ENCODE assay signal across 12 cellular contexts in the genomic region with DNA sequence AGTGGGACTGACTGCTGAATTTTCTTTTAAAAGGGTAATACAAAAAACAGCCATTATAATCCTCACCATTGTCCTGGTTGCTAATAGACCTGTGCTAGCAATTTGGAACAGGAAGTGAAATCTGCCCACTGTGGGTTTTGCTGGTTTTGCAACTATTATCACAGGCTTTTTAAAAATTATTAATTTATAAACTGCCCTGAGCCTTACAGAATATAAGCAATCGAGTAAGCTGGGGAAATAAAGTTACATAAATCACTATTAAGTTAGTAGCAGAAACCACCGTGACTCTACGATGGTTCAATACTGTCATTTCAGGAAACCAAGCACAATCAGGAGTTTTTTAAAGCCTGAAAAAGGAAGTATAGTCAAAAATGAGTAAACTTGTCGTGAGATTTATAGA.
DNase-seq lines count a peak whose midpoint lies in the region; ATAC-seq and TF ChIP-seq lines count a peak whose summit lies in the region.
"Had no signal": no experiment of that assay in that cellular context is flagged by ENCODE, and none has a peak within 500 bp of the region (broad histone marks: within the 10 kb centered on the region; RNA-seq: fewer than 3 reads in every experiment).

No MANE protein-coding gene starts in this region.

- no peak overlapping the region for H3K4me2 ChIP-seq in osteoblast (ENCODE audit: insufficient read depth, low read length)

- no peaks in the 10 kb centered on the region for H4K20me1 ChIP-seq in osteoblast (ENCODE audit: insufficient read depth, low read length)

- H3K36me3 ChIP-seq in SK-N-MC (ENCODE audit: insufficient read depth, low read length) (no peaks in the 10 kb centered on the region), osteoblast (ENCODE audit: insufficient read depth, low read length) (no peaks in the 10 kb centered on the region)
- H3K36me3 ChIP-seq: colonic mucosa had no signal

- no peak overlapping the region for H2AFZ ChIP-seq in osteoblast (ENCODE audit: low read length)

- no peak for TF ChIP-seq CTCF in osteoblast (IDR thresholded peaks at IDR 0.05; ENCODE audit: extremely low read depth, low read depth, low read length)

- no peaks in the 10 kb centered on the region for H3K27me3 ChIP-seq in osteoblast (ENCODE audit: insufficient read depth, low read length)
- H3K27me3 ChIP-seq: colonic mucosa had no signal

- no peaks in the 10 kb centered on the region for H3K4me1 ChIP-seq in osteoblast (ENCODE audit: insufficient read depth, low read length)
- H3K4me1 ChIP-seq: colonic mucosa had no signal

- ATAC-seq in GM18520 (IDR thresholded peaks at IDR 0.05; ENCODE audit: unreplicated experiment) (peak; percentile 66), GM21529 (IDR thresholded peaks at IDR 0.05; ENCODE audit: unreplicated experiment) (peak; percentile 89), HG03135 (IDR thresholded peaks at IDR 0.05; ENCODE audit: unreplicated experiment) (peak; percentile 94)
- ATAC-seq: CD8-positive, alpha-beta T cell had no signal

- H3K27ac ChIP-seq in SK-N-MC = peak overlapping the region; percentile 67; the same call in 1 of the 2 replicates
- H3K27ac ChIP-seq in osteoblast (ENCODE audit: low read depth, low read length) = no peak overlapping the region
- H3K27ac ChIP-seq: colonic mucosa had no signal

- H3K9me3 ChIP-seq in SK-N-MC (ENCODE audit: low read depth, low read length) (no peaks in the 10 kb centered on the region), osteoblast (ENCODE audit: low read depth, low read length) (no peaks in the 10 kb centered on the region)
- H3K9me3 ChIP-seq: colonic mucosa had no signal

- H3K4me3 ChIP-seq in SK-N-MC = peak overlapping the region; percentile 25; the same call in 1 of the 2 replicates
- H3K4me3 ChIP-seq in osteoblast (ENCODE audit: insufficient read depth, low read length) = no peak overlapping the region
- H3K4me3 ChIP-seq: colonic mucosa had no signal

- DNase-seq in SK-N-MC (ENCODE audit: low read depth, low spot score) (no peak), putamen (ENCODE audit: low spot score) (no peak), osteoblast (ENCODE audit: insufficient read length, low spot score, missing footprints) (no peak), middle frontal gyrus (ENCODE audit: extremely low spot score, low spot score) (no peak), COLO829 (ENCODE audit: low spot score) (no peak)
- DNase-seq: CD8-positive, alpha-beta T cell; colonic mucosa; NCI-H69; stimulated activated CD8-positive, alpha-beta memory T cell treated with anti-CD3 and anti-CD28 coated beads, Interleukin-4, amount 100 ng/mL, for 48 hours had no signal

- H3K9ac ChIP-seq in SK-N-MC (ENCODE audit: insufficient read length) = no peak overlapping the region

- no peaks in the 10 kb centered on the region for H3K79me2 ChIP-seq in osteoblast (ENCODE audit: insufficient read depth, low read length)
